Comparison of ENCODE assay signal across 1 cellular context in genomic region chr22:50415426-50415825, GRCh38.
TF ChIP-seq lines count a peak whose summit lies in the region.

No MANE protein-coding gene starts in this region.

TF ChIP-seq in HepG2, 621 proteins besides CTCF, POLR2A, EP300 and RAD21 (continued from another document):
- no peak for TF ChIP-seq ATF5 (CRISPR knock-in tag; IDR thresholded peaks at IDR 0.05; ENCODE audit: low read depth)
